ENCODE assay signal across 18 cellular contexts in the genomic region with DNA sequence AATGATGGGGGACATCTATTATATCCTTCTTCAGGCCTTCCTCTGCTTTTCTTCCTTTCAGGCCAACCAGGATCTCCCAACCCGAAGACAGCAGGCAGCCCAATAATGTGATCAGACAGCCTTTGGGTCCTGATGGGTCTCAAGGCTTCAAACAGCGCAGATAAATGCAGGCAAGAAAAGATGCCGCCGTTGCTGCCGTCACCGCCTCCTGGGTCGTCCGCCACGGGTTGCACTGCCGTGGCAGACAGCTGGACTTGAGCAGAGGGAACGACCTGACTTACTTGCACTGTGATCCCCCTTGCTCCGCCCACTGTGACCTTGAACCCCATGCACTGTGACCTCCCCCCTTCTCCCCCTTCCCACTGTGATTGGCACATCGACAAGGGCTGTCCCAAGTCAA. TPM values are rescaled to one million over a fixed set of nuclear protein-coding genes. Genes with fewer than 3 reads are reported as not detected.
DNase-seq lines count a peak whose midpoint lies in the region; ATAC-seq, FAIRE-seq and TF ChIP-seq lines count a peak whose summit lies in the region.
"Had no signal": no experiment of that assay in that cellular context is flagged by ENCODE, and none has a peak within 500 bp of the region (broad histone marks: within the 10 kb centered on the region; RNA-seq: fewer than 3 reads in every experiment).

No MANE protein-coding gene starts in this region.

- no TSS peak for BruUV-seq in K562 (replicated peaks; lab: Mats Ljungman, UMichigan)

- no peak for TF ChIP-seq EP300 in K562 (IDR thresholded peaks at IDR 0.05; ENCODE audit: low read length)
- TF ChIP-seq EP300 in stomach (IDR thresholded peaks at IDR 0.05): no peak

- H2AFZ ChIP-seq in K562 (ENCODE audit: low read depth, low read length) (no peak overlapping the region), mesenchymal stem cell (ENCODE audit: low read depth, low read length) (no peak overlapping the region)

- no peaks in the 10 kb centered on the region for H3K27me3 ChIP-seq in K562 (ENCODE audit: control insufficient read depth in 2 of 2, insufficient read depth in 2 of 2, low read length in 2 of 2)
- H3K27me3 ChIP-seq in mesenchymal stem cell (ENCODE audit: control insufficient read depth in 1 of 2, insufficient read depth in 1 of 2, low read length in 2 of 2): no peaks in the 10 kb centered on the region
- no peaks in the 10 kb centered on the region for H3K27me3 ChIP-seq in stomach

- no peak for TF ChIP-seq RAD21 in K562 (CRISPR knock-in tag; conservative IDR thresholded peaks at IDR 0.05 in 1 of 2, IDR thresholded peaks at IDR 0.05 in 1 of 2)

- TF ChIP-seq CTCF in RWPE1 (conservative IDR thresholded peaks at IDR 0.05; ENCODE audit: low read depth) (no peak), K562 (IDR thresholded peaks at IDR 0.05 in 2 of 3, conservative IDR thresholded peaks at IDR 0.05 in 1 of 3; ENCODE audit: insufficient read depth in 2 of 3, low read depth in 1 of 3, low read length in 3 of 3) (no peak), stomach (IDR thresholded peaks at IDR 0.05) (no peak)

- 87% methylated on average over 13 of the region's 13 CpGs for WGBS in K562 (ENCODE audit: insufficient coverage, low coverage, missing lambda C conversion rate)
- 97% methylated on average over 11 of the region's 13 CpGs for WGBS in mesenchymal stem cell
- WGBS in stomach, 5 donors: 85 to 92% (median 89%) methylated on average over 13 of the region's 13 CpGs

- H4K91ac ChIP-seq in mesenchymal stem cell (ENCODE audit: low read length): no peak overlapping the region

- no peaks in the 10 kb centered on the region for H3K9me3 ChIP-seq in K562 (replicated peaks; ENCODE audit: control insufficient read depth, insufficient read depth, low read depth, low read length)
- no peaks in the 10 kb centered on the region for H3K9me3 ChIP-seq in mesenchymal stem cell (ENCODE audit: control insufficient read depth, low read length)
- no peaks in the 10 kb centered on the region for H3K9me3 ChIP-seq in stomach
- H3K9me3 ChIP-seq: Caco-2, HAP-1 had no signal

- H3K18ac ChIP-seq in mesenchymal stem cell (ENCODE audit: low read depth in 1 of 2, low read length in 2 of 2): peak overlapping the region in 1 of 2 experiments; percentile 30

- in situ Hi-C loops in K562 (cut with MboI): no loop called here

- intact Hi-C loops in K562 (cut with micrococcal nuclease): no loop called here
- intact Hi-C loops in stomach (cut with DNase I; ENCODE audit: low total_unique reads): no loop called here

- peak overlapping the region; percentile 88 for H3K27ac ChIP-seq in RWPE1
- no peak overlapping the region for H3K27ac ChIP-seq in K562 (ENCODE audit: extremely low read depth, low read depth, low read length)
- no peak overlapping the region for H3K27ac ChIP-seq in mesenchymal stem cell (ENCODE audit: low read length, poor library complexity, severe bottlenecking)
- H3K27ac ChIP-seq in stomach: no peak overlapping the region

- TF ChIP-seq POLR2A in K562 (conservative IDR thresholded peaks at IDR 0.05): no peak
- no peak for TF ChIP-seq POLR2A in stomach (IDR thresholded peaks at IDR 0.05)

- H4K20me1 ChIP-seq in K562 (replicated peaks; ENCODE audit: control insufficient read depth, insufficient read depth, low read length): peaks cover 22% of the 10 kb centered on the region; the same call in 1 of the 2 replicates

- H3K4me1 ChIP-seq in K562 (replicated peaks in 1 of 2; ENCODE audit: control insufficient read depth in 2 of 2, insufficient read depth in 2 of 2, low read length in 2 of 2): peaks cover 10 to 17% of the 10 kb centered on the region in 2 experiments; a peak in 4 of 5 replicates
- H3K4me1 ChIP-seq in mesenchymal stem cell (ENCODE audit: control insufficient read depth, insufficient read depth, low read depth, low read length): peaks cover 36% of the 10 kb centered on the region
- H3K4me1 ChIP-seq in stomach: peaks cover 31 to 55% (median 40%) of the 10 kb centered on the region in 4 donors
- H3K4me1 ChIP-seq: Caco-2, HAP-1 had no signal

- H3K9me1 ChIP-seq in K562 (ENCODE audit: control insufficient read depth, insufficient read depth, low read length): peaks cover 13% of the 10 kb centered on the region

- no peak overlapping the region for H2BK12ac ChIP-seq in mesenchymal stem cell (ENCODE audit: low read length in 2 of 2)

- H2BK5ac ChIP-seq in mesenchymal stem cell (ENCODE audit: low read depth, low read length, poor library complexity, severe bottlenecking): no peak overlapping the region

- peaks cover 38% of the 10 kb centered on the region for H3K79me2 ChIP-seq in K562 (ENCODE audit: control insufficient read depth, insufficient read depth, low read length)

- H2BK120ac ChIP-seq in mesenchymal stem cell (ENCODE audit: low read depth, low read length): no peak overlapping the region

- H3K4me3 ChIP-seq in K562 (no peak overlapping the region), mesenchymal stem cell (ENCODE audit: insufficient read depth in 1 of 2, low read depth in 1 of 2, low read length in 2 of 2) (no peak overlapping the region), stomach (no peak overlapping the region)
- H3K4me3 ChIP-seq: HAP-1 had no signal

- H3K23ac ChIP-seq in mesenchymal stem cell (ENCODE audit: low read length in 2 of 2): no peak overlapping the region

- H3K4me2 ChIP-seq in K562 (ENCODE audit: insufficient read depth, low read length) (no peak overlapping the region), mesenchymal stem cell (ENCODE audit: low read length, poor library complexity, severe bottlenecking) (no peak overlapping the region)

- peak overlapping the region; percentile 10 for H4K8ac ChIP-seq in mesenchymal stem cell (ENCODE audit: low read length)

- POLR2A ChIA-PET in RWPE1 (lab: Yijun Ruan, JAX; ENCODE audit: low non-redundant PET): no interaction called here
- POLR2A ChIA-PET in K562 (lab: Yijun Ruan, JAX): no interaction called here

- no peak for ATAC-seq in K562

- DNase-seq in RWPE1 (ENCODE audit: low spot score): no peak
- DNase-seq in K562 (ENCODE audit: extremely low read depth in 1 of 4, low spot score in 3 of 4): peak in 1 of 4 experiments; percentile 30
- DNase-seq in mesenchymal stem cell: no peak
- DNase-seq in stomach: no peak
- DNase-seq: C1 segment of cervical spinal cord; Caco-2; CD4-positive, alpha-beta memory T cell; DMS153; DND-41; GOT3; HFFc6 had no signal

- H3K9ac ChIP-seq in K562 (ENCODE audit: insufficient read depth in 1 of 2, low read depth in 2 of 2, low read length in 2 of 2): no peak overlapping the region
- H3K9ac ChIP-seq in mesenchymal stem cell (ENCODE audit: low read length): no peak overlapping the region

- no peak overlapping the region for H3K4ac ChIP-seq in mesenchymal stem cell (ENCODE audit: low read depth in 1 of 2, low read length in 2 of 2)

- no peak overlapping the region for H2BK15ac ChIP-seq in mesenchymal stem cell (ENCODE audit: low read depth, poor library complexity, severe bottlenecking)

- H3K14ac ChIP-seq in mesenchymal stem cell (ENCODE audit: low read length in 2 of 2): no peak overlapping the region

- H3K79me1 ChIP-seq in mesenchymal stem cell (replicated peaks; ENCODE audit: low read length, poor library complexity, severe bottlenecking): peaks cover 37% of the 10 kb centered on the region

- no peak overlapping the region for H2AK5ac ChIP-seq in mesenchymal stem cell (ENCODE audit: low read length, severe bottlenecking)

- H3K36me3 ChIP-seq in K562 (ENCODE audit: control insufficient read depth, insufficient read depth, low read length) (peaks cover 73% of the 10 kb centered on the region), mesenchymal stem cell (ENCODE audit: control insufficient read depth in 1 of 2, insufficient read depth in 2 of 2, low read depth in 1 of 2, low read length in 2 of 2) (peaks cover 53 to 69% of the 10 kb centered on the region in 2 experiments), stomach (peaks cover 46 to 72% (median 71%) of the 10 kb centered on the region in 4 donors)

- CTCF ChIA-PET in RWPE1 (lab: Yijun Ruan, JAX) (no interaction called here), K562 (lab: Yijun Ruan, JAX; ENCODE audit: low intra/inter-chr PET ratio) (no interaction called here)

- FAIRE-seq in K562 (lab: Jason Lieb, UNC): no peak
- FAIRE-seq: G401.6, GM12892, H54 had no signal

RNA-seq across cellular contexts. Expression of a gene that starts 27.9 kb away (rescaled TPM):
- total RNA-seq in K562 (2011; cell fraction: chromatin; rRNA removed; ENCODE audit: low replicate concordance): 32.7 and 51.8 TPM in 2 replicates
- total RNA-seq in K562 (2011; cell fraction: nucleolus; rRNA removed): 40.4 and 41.1 TPM in 2 replicates
- 47.8 and 68.1 TPM in 2 replicates for total RNA-seq in K562 (2011; cell fraction: nucleoplasm; rRNA removed)
- total RNA-seq in K562 (2014; rRNA removed) (72.9 and 112 TPM in 2 replicates), K562 (2014; rRNA removed; fragmentation: Illumina TruSeq; extraction: Trizol) (48.5 and 53.3 TPM in 2 replicates), K562 (2015; rRNA removed; fragmentation: Illumina TruSeq; extraction: Trizol) (80.1 and 88.3 TPM in 2 replicates), K562 (2021) (145 and 149 TPM in 2 replicates), stomach (10 to 100 TPM; 15.8 to 86.6 (median 44.3) TPM)
- polyA plus RNA-seq in K562 (2011; rRNA removed) (82.5 and 83.2 TPM in 2 replicates), K562 (2014; fragmentation: Illumina TruSeq; extraction: Trizol) (143 and 171 TPM in 2 replicates), K562 (2014; fragmentation: Nextera tagmentation; extraction: Ambion mirVana) (1 to 10 TPM; 3.9 to 7.2 TPM), K562 (2014; rRNA removed) (82.5 and 110 TPM in 2 replicates), stomach (10 to 100 TPM; 41.9 to 66.9 (median 57.1) TPM)
- 119 and 167 TPM in 2 replicates for polyA plus RNA-seq in K562 (2011; cell fraction: cytosol; rRNA removed)
- 47.8 and 62.7 TPM in 2 replicates for polyA plus RNA-seq in K562 (2011; cell fraction: nucleus; rRNA removed)
- 91.4 and 111 TPM in 2 replicates for polyA plus RNA-seq in K562 (2012)
- 36.0 and 46.5 TPM in 2 replicates for polyA minus RNA-seq in K562 (2011; rRNA and poly(A)+ RNA removed)
- 60.6 and 62.5 TPM in 2 replicates for polyA minus RNA-seq in K562 (2011; cell fraction: cytosol; rRNA and poly(A)+ RNA removed)
- polyA minus RNA-seq in K562 (2011; cell fraction: nucleus; rRNA and poly(A)+ RNA removed): 12.4 and 16.3 TPM in 2 replicates
- 134 TPM for polyA plus RNA-seq in mesenchymal stem cell (2013, experiment 1 of 2)
- 134 TPM for polyA plus RNA-seq in mesenchymal stem cell (2013, experiment 2 of 2)

RNA-seq across cellular contexts. Expression of a gene that starts 42.2 kb away (rescaled TPM):
- total RNA-seq in K562 (2011; cell fraction: chromatin; rRNA removed; ENCODE audit: low replicate concordance): 0.19 and 0.77 TPM in 2 replicates
- total RNA-seq in K562 (2011; cell fraction: nucleolus; rRNA removed): 0.33 and 0.53 TPM in 2 replicates
- total RNA-seq in K562 (2011; cell fraction: nucleoplasm; rRNA removed): 0.22 TPM in 1 of 2 replicates, not detected in the other
- total RNA-seq in K562 (2014; rRNA removed): 0.08 TPM in 1 of 2 replicates, not detected in the other
- total RNA-seq in K562 (2014; rRNA removed; fragmentation: Illumina TruSeq; extraction: Trizol): 0.11 and 0.13 TPM in 2 replicates
- 0.11 TPM in 1 of 2 replicates, not detected in the other for total RNA-seq in K562 (2015; rRNA removed; fragmentation: Illumina TruSeq; extraction: Trizol)
- 0.13 TPM in 1 of 2 replicates, not detected in the other for total RNA-seq in K562 (2021)
- 0.04 and 0.17 TPM in 2 replicates for polyA plus RNA-seq in K562 (2011; rRNA removed)
- polyA plus RNA-seq in K562 (2011; cell fraction: cytosol; rRNA removed): 0.07 and 0.25 TPM in 2 replicates
- polyA plus RNA-seq in K562 (2011; cell fraction: nucleus; rRNA removed): 0.17 and 0.87 TPM in 2 replicates
- polyA plus RNA-seq in K562 (2012): 0.12 and 0.26 TPM in 2 replicates
- polyA plus RNA-seq in K562 (2014; fragmentation: Illumina TruSeq; extraction: Trizol): 0.15 TPM in 1 of 2 replicates, not detected in the other
- polyA plus RNA-seq in K562 (2014; fragmentation: Nextera tagmentation; extraction: Ambion mirVana): under 1 TPM in 1 of 2 experiments, not detected in 1; 0.10 TPM
- polyA plus RNA-seq in K562 (2014; rRNA removed): 0.28 and 0.36 TPM in 2 replicates
- polyA minus RNA-seq in K562 (2011; rRNA and poly(A)+ RNA removed): not detected in 2 replicates
- polyA minus RNA-seq in K562 (2011; cell fraction: cytosol; rRNA and poly(A)+ RNA removed): not detected in 2 replicates
- polyA minus RNA-seq in K562 (2011; cell fraction: nucleus; rRNA and poly(A)+ RNA removed): not detected in 2 replicates
- polyA plus RNA-seq in mesenchymal stem cell (2013, experiment 1 of 2): not detected
- polyA plus RNA-seq in mesenchymal stem cell (2013, experiment 2 of 2): 0.05 TPM
- not detected for total RNA-seq in stomach
- polyA plus RNA-seq in stomach: under 1 TPM; 0.25 to 0.31 (median 0.30) TPM
- total RNA-seq: A172; A673; Caco-2; CD4-positive, alpha-beta memory T cell had no signal
- polyA plus RNA-seq: BJ; CD4-positive, alpha-beta memory T cell had no signal

RNA-seq across cellular contexts. Expression of a gene that starts 42.7 kb away (rescaled TPM):
- total RNA-seq in K562 (2011; cell fraction: chromatin; rRNA removed; ENCODE audit: low replicate concordance): 67.9 and 105 TPM in 2 replicates
- total RNA-seq in K562 (2011; cell fraction: nucleolus; rRNA removed): 41.7 and 47.5 TPM in 2 replicates
- total RNA-seq in K562 (2011; cell fraction: nucleoplasm; rRNA removed): 69.1 and 89.4 TPM in 2 replicates
- total RNA-seq in K562 (2014; rRNA removed) (11.6 and 13.6 TPM in 2 replicates), K562 (2014; rRNA removed; fragmentation: Illumina TruSeq; extraction: Trizol) (14.6 and 17.4 TPM in 2 replicates), K562 (2015; rRNA removed; fragmentation: Illumina TruSeq; extraction: Trizol) (15.5 and 17.5 TPM in 2 replicates), K562 (2021) (21.2 and 24.1 TPM in 2 replicates), stomach (10 to 100 TPM; 11.1 to 35.4 (median 18.7) TPM)
- polyA plus RNA-seq in K562 (2011; rRNA removed) (23.6 and 37.6 TPM in 2 replicates), K562 (2014; fragmentation: Illumina TruSeq; extraction: Trizol) (20.8 and 24.8 TPM in 2 replicates), K562 (2014; fragmentation: Nextera tagmentation; extraction: Ambion mirVana) (1 to 10 TPM; 7.2 to 8.0 TPM), K562 (2014; rRNA removed) (15.4 and 20.1 TPM in 2 replicates), stomach (1 to 10 TPM; 4.3 to 9.7 (median 6.9) TPM)
- polyA plus RNA-seq in K562 (2011; cell fraction: cytosol; rRNA removed): 26.7 and 30.1 TPM in 2 replicates
- polyA plus RNA-seq in K562 (2011; cell fraction: nucleus; rRNA removed): 48.3 and 53.6 TPM in 2 replicates
- 17.4 and 33.7 TPM in 2 replicates for polyA plus RNA-seq in K562 (2012)
- 31.9 and 41.8 TPM in 2 replicates for polyA minus RNA-seq in K562 (2011; rRNA and poly(A)+ RNA removed)
- polyA minus RNA-seq in K562 (2011; cell fraction: cytosol; rRNA and poly(A)+ RNA removed): 13.6 and 19.1 TPM in 2 replicates
- polyA minus RNA-seq in K562 (2011; cell fraction: nucleus; rRNA and poly(A)+ RNA removed): 13.2 and 26.5 TPM in 2 replicates
- polyA plus RNA-seq in mesenchymal stem cell (2013, experiment 1 of 2): 9.7 TPM
- 9.3 TPM for polyA plus RNA-seq in mesenchymal stem cell (2013, experiment 2 of 2)

RNA-seq across cellular contexts. Expression of a gene that starts 45.5 kb away (rescaled TPM):
- 80.1 and 150 TPM in 2 replicates for total RNA-seq in K562 (2011; cell fraction: chromatin; rRNA removed; ENCODE audit: low replicate concordance)
- 98.0 and 100 TPM in 2 replicates for total RNA-seq in K562 (2011; cell fraction: nucleolus; rRNA removed)
- 86.6 and 88.1 TPM in 2 replicates for total RNA-seq in K562 (2011; cell fraction: nucleoplasm; rRNA removed)
- 82.8 and 105 TPM in 2 replicates for total RNA-seq in K562 (2014; rRNA removed)
- 58.6 and 62.1 TPM in 2 replicates for total RNA-seq in K562 (2014; rRNA removed; fragmentation: Illumina TruSeq; extraction: Trizol)
- 77.6 and 79.2 TPM in 2 replicates for total RNA-seq in K562 (2015; rRNA removed; fragmentation: Illumina TruSeq; extraction: Trizol)
- 71.9 and 72.5 TPM in 2 replicates for total RNA-seq in K562 (2021)
- polyA plus RNA-seq in K562 (2011; rRNA removed): 81.8 and 85.4 TPM in 2 replicates
- 92.3 and 104 TPM in 2 replicates for polyA plus RNA-seq in K562 (2011; cell fraction: cytosol; rRNA removed)
- 65.6 and 71.5 TPM in 2 replicates for polyA plus RNA-seq in K562 (2011; cell fraction: nucleus; rRNA removed)
- polyA plus RNA-seq in K562 (2012): 75.2 and 79.0 TPM in 2 replicates
- polyA plus RNA-seq in K562 (2014; fragmentation: Illumina TruSeq; extraction: Trizol): 92.9 and 93.7 TPM in 2 replicates
- polyA plus RNA-seq in K562 (2014; fragmentation: Nextera tagmentation; extraction: Ambion mirVana): 10 to 100 TPM; 22.7 to 30.6 TPM
- 107 and 118 TPM in 2 replicates for polyA plus RNA-seq in K562 (2014; rRNA removed)
- polyA minus RNA-seq in K562 (2011; rRNA and poly(A)+ RNA removed): 70.5 and 74.7 TPM in 2 replicates
- polyA minus RNA-seq in K562 (2011; cell fraction: cytosol; rRNA and poly(A)+ RNA removed): 45.0 and 45.3 TPM in 2 replicates
- 31.8 and 51.9 TPM in 2 replicates for polyA minus RNA-seq in K562 (2011; cell fraction: nucleus; rRNA and poly(A)+ RNA removed)
- polyA plus RNA-seq in mesenchymal stem cell (2013, experiment 1 of 2): 79.7 TPM
- 80.3 TPM for polyA plus RNA-seq in mesenchymal stem cell (2013, experiment 2 of 2)
- total RNA-seq in stomach: 10 to 100 TPM; 25.5 to 78.1 (median 43.1) TPM
- 10 to 100 TPM; 26.0 to 45.1 (median 36.6) TPM for polyA plus RNA-seq in stomach
